ENCODE assay signal across 23 cellular contexts in the genomic region with DNA sequence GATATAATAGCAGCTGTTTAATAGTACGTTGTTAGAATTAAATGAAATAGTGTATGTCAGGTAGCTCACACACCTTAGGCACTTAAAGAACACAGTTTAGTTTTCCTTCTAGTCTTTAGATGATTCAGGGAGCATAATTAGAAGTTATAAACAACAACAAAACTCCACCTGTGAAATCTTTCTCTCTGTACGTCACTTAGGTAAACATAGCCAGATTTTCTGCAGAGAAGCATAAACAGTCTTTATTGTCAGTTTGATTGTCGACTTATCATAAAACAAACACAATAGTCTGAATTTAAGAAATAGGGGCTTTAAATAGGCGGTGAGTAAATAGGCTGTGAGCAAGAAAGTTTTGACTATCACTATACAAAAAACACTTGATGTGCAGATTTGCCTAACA.
DNase-seq lines count a peak whose midpoint lies in the region; ATAC-seq and TF ChIP-seq lines count a peak whose summit lies in the region.
"Had no signal": no experiment of that assay in that cellular context is flagged by ENCODE, and none has a peak within 500 bp of the region (broad histone marks: within the 10 kb centered on the region; RNA-seq: fewer than 3 reads in every experiment).

No MANE protein-coding gene starts in this region.

- H3K4me1 ChIP-seq in HEK293 (ENCODE audit: control insufficient read depth, insufficient read depth, low read length) (peaks cover 3% of the 10 kb centered on the region; the same call in 1 of the 2 replicates), PC-3 (ENCODE audit: insufficient read depth, low read length) (peaks cover 17% of the 10 kb centered on the region), mucosa of descending colon (ENCODE audit: low read depth) (no peaks in the 10 kb centered on the region)
- H3K4me1 ChIP-seq: BE2C, BLaER1 had no signal

- POLR2A ChIA-PET in HEK293 (lab: Yijun Ruan, JAX) (no interaction called here), PC-3 (lab: Charles Lee; ENCODE audit: unreplicated experiment) (no interaction called here)

- TF ChIP-seq CTCF in HEK293 (tag by site-specific recombination; IDR thresholded peaks at IDR 0.05), result no peak
- TF ChIP-seq CTCF in PC-3 (conservative IDR thresholded peaks at IDR 0.05; ENCODE audit: low read depth, low read length), result no peak
- no peak for TF ChIP-seq CTCF in progenitor cell of endocrine pancreas (IDR thresholded peaks at IDR 0.05; ENCODE audit: unreplicated experiment)
- TF ChIP-seq CTCF in mucosa of descending colon (IDR thresholded peaks at IDR 0.05), result no peak

- H3K9me3 ChIP-seq in HEK293 (ENCODE audit: control insufficient read depth, insufficient read depth, low read depth, low read length), result no peaks in the 10 kb centered on the region
- H3K9me3 ChIP-seq in PC-3 (ENCODE audit: low read length), result no peaks in the 10 kb centered on the region
- H3K9me3 ChIP-seq in mucosa of descending colon, result no peaks in the 10 kb centered on the region
- H3K9me3 ChIP-seq: BE2C, BLaER1 had no signal

- ATAC-seq in PC-3 (peak; percentile 60), mucosa of descending colon (no peak)
- ATAC-seq: GM12878 had no signal

- H3K36me3 Mint-ChIP-seq in progenitor cell of endocrine pancreas (ENCODE audit: insufficient read depth), result peaks cover 1% of the 10 kb centered on the region
- no peaks in the 10 kb centered on the region for H3K36me3 Mint-ChIP-seq in activated T-cell treated with anti-CD3 and anti-CD28 coated beads, Interleukin-2, amount 50 U/mL, for 24 hours (ENCODE audit: low read depth)
- H3K36me3 Mint-ChIP-seq: CD14-positive monocyte; CD4-positive, alpha-beta memory T cell; CD4-positive, CD25-positive, alpha-beta regulatory T cell; CD8-positive, alpha-beta memory T cell had no signal

- peaks cover 12% of the 10 kb centered on the region for H3K9me3 Mint-ChIP-seq in progenitor cell of endocrine pancreas (ENCODE audit: low read depth)
- no peaks in the 10 kb centered on the region for H3K9me3 Mint-ChIP-seq in activated T-cell treated with anti-CD3 and anti-CD28 coated beads, Interleukin-2, amount 50 U/mL, for 24 hours

- no peak overlapping the region for H2AFZ ChIP-seq in PC-3 (ENCODE audit: low read length)

- no peaks in the 10 kb centered on the region for H3K36me3 ChIP-seq in HEK293 (ENCODE audit: control insufficient read depth in 2 of 2, insufficient read depth in 1 of 2, low read length in 2 of 2)
- H3K36me3 ChIP-seq in PC-3 (ENCODE audit: low read depth, low read length), result no peaks in the 10 kb centered on the region
- no peaks in the 10 kb centered on the region for H3K36me3 ChIP-seq in mucosa of descending colon (ENCODE audit: low read depth)
- H3K36me3 ChIP-seq: BE2C, BLaER1 had no signal

- H3K4me3 ChIP-seq in HEK293 (ENCODE audit: low read depth, low read length), result no peak overlapping the region
- H3K4me3 ChIP-seq in PC-3 (ENCODE audit: low read length), result no peak overlapping the region
- H3K4me3 ChIP-seq in mucosa of descending colon, result no peak overlapping the region
- H3K4me3 ChIP-seq: BLaER1, GM12878 had no signal

- no peak overlapping the region for H3K27ac ChIP-seq in HEK293 (ENCODE audit: extremely low read depth, low read depth, low read length)
- peak overlapping the region; percentile 33; the same call in 1 of the 2 replicates for H3K27ac ChIP-seq in PC-3 (ENCODE audit: low read length)
- H3K27ac ChIP-seq: BLaER1 had no signal

- peaks cover 20% of the 10 kb centered on the region for H3K4me1 Mint-ChIP-seq in progenitor cell of endocrine pancreas (ENCODE audit: low read depth)
- no peaks in the 10 kb centered on the region for H3K4me1 Mint-ChIP-seq in activated T-cell treated with anti-CD3 and anti-CD28 coated beads, Interleukin-2, amount 50 U/mL, for 24 hours (ENCODE audit: low read depth)
- H3K4me1 Mint-ChIP-seq: CD14-positive monocyte; CD4-positive, alpha-beta memory T cell; CD4-positive, CD25-positive, alpha-beta regulatory T cell; CD8-positive, alpha-beta memory T cell had no signal

- peak overlapping the region; percentile 81 for H3K27ac Mint-ChIP-seq in progenitor cell of endocrine pancreas
- no peak overlapping the region for H3K27ac Mint-ChIP-seq in activated T-cell treated with anti-CD3 and anti-CD28 coated beads, Interleukin-2, amount 50 U/mL, for 24 hours
- H3K27ac Mint-ChIP-seq: CD14-positive monocyte; CD4-positive, alpha-beta memory T cell; CD4-positive, CD25-positive, alpha-beta regulatory T cell; CD8-positive, alpha-beta memory T cell had no signal

- H3K4me3 Mint-ChIP-seq in progenitor cell of endocrine pancreas (ENCODE audit: low read depth), result no peak overlapping the region
- H3K4me3 Mint-ChIP-seq in activated T-cell treated with anti-CD3 and anti-CD28 coated beads, Interleukin-2, amount 50 U/mL, for 24 hours, result no peak overlapping the region
- H3K4me3 Mint-ChIP-seq: CD14-positive monocyte; CD4-positive, alpha-beta memory T cell; CD4-positive, CD25-positive, alpha-beta regulatory T cell; CD8-positive, alpha-beta memory T cell had no signal

- H3F3A ChIP-seq in PC-3 (ENCODE audit: low read length, unreplicated experiment), result no peaks in the 10 kb centered on the region

- DNase-seq in PC-3 (peak; percentile 43), progenitor cell of endocrine pancreas (ENCODE audit: low spot score, unreplicated experiment) (no peak), mucosa of descending colon (no peak)
- no peak for DNase-seq in activated T-cell treated with anti-CD3 and anti-CD28 coated beads, Interleukin-2, amount 50 U/mL, for 24 hours
- DNase-seq: 8988T; ACHN; BE2C; C1 segment of cervical spinal cord; CD4-positive, alpha-beta memory T cell; CD4-positive, CD25-positive, alpha-beta regulatory T cell; CD8-positive, alpha-beta memory T cell; COR-L47; DMS 273 treated with DMSO at 0.1 percent for 48 hours; DMS153; DMS53; DMS79; DND-41; EL; GDM1 had no signal

- H3K27me3 ChIP-seq in PC-3 (ENCODE audit: low read length), result no peaks in the 10 kb centered on the region
- H3K27me3 ChIP-seq: BE2C, BLaER1 had no signal

- H3K9ac ChIP-seq in PC-3 (ENCODE audit: low read length), result no peak overlapping the region
- H3K9ac ChIP-seq: BLaER1 had no signal

- no peaks in the 10 kb centered on the region for H3K9me2 ChIP-seq in PC-3 (replicated peaks; ENCODE audit: low read length)

- H4K20me1 ChIP-seq in PC-3 (ENCODE audit: low read length), result no peaks in the 10 kb centered on the region
- H4K20me1 ChIP-seq: BLaER1 had no signal

- intact Hi-C loops in PC-3 (cut with micrococcal nuclease) (no loop called here), mucosa of descending colon (cut with DNase I, micrococcal nuclease) (no loop called here)

- H3K27me3 Mint-ChIP-seq in progenitor cell of endocrine pancreas, result no peaks in the 10 kb centered on the region
- peaks cover 5% of the 10 kb centered on the region for H3K27me3 Mint-ChIP-seq in activated T-cell treated with anti-CD3 and anti-CD28 coated beads, Interleukin-2, amount 50 U/mL, for 24 hours
- H3K27me3 Mint-ChIP-seq: CD4-positive, CD25-positive, alpha-beta regulatory T cell; CD8-positive, alpha-beta memory T cell had no signal

- peak overlapping the region; percentile 51 for H3K4me2 ChIP-seq in PC-3 (ENCODE audit: low read length)
- H3K4me2 ChIP-seq: BLaER1 had no signal

- BruUV-seq in PC-3 (replicated peaks; lab: Mats Ljungman, UMichigan), result no TSS peak

- H3K79me2 ChIP-seq in PC-3 (ENCODE audit: low read length), result no peaks in the 10 kb centered on the region

- CTCF ChIA-PET in HEK293 (lab: Yijun Ruan, JAX), result interaction anchor here (1.7 kb wide), 1 partner anchor 226 kb away, joined by 5 read pairs; a partner anchor contains a TSS
- CTCF ChIA-PET in PC-3 (lab: Charles Lee), result no interaction called here

TF ChIP-seq in HEK293, 187 proteins besides CTCF, POLR2A, EP300 and RAD21 (continues in another document):
- TF ChIP-seq, protein P1, sequence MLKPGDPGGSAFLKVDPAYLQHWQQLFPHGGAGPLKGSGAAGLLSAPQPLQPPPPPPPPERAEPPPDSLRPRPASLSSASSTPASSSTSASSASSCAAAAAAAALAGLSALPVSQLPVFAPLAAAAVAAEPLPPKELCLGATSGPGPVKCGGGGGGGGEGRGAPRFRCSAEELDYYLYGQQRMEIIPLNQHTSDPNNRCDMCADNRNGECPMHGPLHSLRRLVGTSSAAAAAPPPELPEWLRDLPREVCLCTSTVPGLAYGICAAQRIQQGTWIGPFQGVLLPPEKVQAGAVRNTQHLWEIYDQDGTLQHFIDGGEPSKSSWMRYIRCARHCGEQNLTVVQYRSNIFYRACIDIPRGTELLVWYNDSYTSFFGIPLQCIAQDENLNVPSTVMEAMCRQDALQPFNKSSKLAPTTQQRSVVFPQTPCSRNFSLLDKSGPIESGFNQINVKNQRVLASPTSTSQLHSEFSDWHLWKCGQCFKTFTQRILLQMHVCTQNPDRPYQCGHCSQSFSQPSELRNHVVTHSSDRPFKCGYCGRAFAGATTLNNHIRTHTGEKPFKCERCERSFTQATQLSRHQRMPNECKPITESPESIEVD (tag by site-specific recombination; IDR thresholded peaks at IDR 0.05), result peak; percentile 83
- TF ChIP-seq HOXC10 (CRISPR knock-in tag; IDR thresholded peaks at IDR 0.05) (no peak), ZBTB8A (tag by site-specific recombination; IDR thresholded peaks at IDR 0.05) (no peak), HOXD13 (CRISPR knock-in tag; IDR thresholded peaks at IDR 0.05; ENCODE audit: borderline replicate concordance) (no peak), GLI4 (tag by site-specific recombination; IDR thresholded peaks at IDR 0.05) (no peak), SCRT2 (tag by site-specific recombination; IDR thresholded peaks at IDR 0.05) (no peak), GFI1B (tag by site-specific recombination; IDR thresholded peaks at IDR 0.05) (peak; percentile 79; the same call in 1 of the 2 replicates), ZNF174 (tag by site-specific recombination; IDR thresholded peaks at IDR 0.05) (no peak), BCL11A (tag by site-specific recombination; IDR thresholded peaks at IDR 0.05; ENCODE audit: low read depth) (0 out of 2 replicates have a peak, but pooled peaks have one; percentile 32), BCL11B (tag by site-specific recombination; IDR thresholded peaks at IDR 0.05; ENCODE audit: low read depth) (no peak), WT1 (tag by site-specific recombination; IDR thresholded peaks at IDR 0.05) (no peak), ZNF292 (tag by site-specific recombination; IDR thresholded peaks at IDR 0.05; ENCODE audit: borderline replicate concordance, low read depth) (no peak), ZNF2 (tag by site-specific recombination; IDR thresholded peaks at IDR 0.05) (peak; percentile 92)
- TF ChIP-seq, protein P2, sequence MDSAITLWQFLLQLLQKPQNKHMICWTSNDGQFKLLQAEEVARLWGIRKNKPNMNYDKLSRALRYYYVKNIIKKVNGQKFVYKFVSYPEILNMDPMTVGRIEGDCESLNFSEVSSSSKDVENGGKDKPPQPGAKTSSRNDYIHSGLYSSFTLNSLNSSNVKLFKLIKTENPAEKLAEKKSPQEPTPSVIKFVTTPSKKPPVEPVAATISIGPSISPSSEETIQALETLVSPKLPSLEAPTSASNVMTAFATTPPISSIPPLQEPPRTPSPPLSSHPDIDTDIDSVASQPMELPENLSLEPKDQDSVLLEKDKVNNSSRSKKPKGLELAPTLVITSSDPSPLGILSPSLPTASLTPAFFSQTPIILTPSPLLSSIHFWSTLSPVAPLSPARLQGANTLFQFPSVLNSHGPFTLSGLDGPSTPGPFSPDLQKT (IDR thresholded peaks at IDR 0.05; ENCODE audit: borderline replicate concordance, low read depth, low read length), result no peak
